Comparison of ENCODE assay signal across 22 cellular contexts in the genomic region with DNA sequence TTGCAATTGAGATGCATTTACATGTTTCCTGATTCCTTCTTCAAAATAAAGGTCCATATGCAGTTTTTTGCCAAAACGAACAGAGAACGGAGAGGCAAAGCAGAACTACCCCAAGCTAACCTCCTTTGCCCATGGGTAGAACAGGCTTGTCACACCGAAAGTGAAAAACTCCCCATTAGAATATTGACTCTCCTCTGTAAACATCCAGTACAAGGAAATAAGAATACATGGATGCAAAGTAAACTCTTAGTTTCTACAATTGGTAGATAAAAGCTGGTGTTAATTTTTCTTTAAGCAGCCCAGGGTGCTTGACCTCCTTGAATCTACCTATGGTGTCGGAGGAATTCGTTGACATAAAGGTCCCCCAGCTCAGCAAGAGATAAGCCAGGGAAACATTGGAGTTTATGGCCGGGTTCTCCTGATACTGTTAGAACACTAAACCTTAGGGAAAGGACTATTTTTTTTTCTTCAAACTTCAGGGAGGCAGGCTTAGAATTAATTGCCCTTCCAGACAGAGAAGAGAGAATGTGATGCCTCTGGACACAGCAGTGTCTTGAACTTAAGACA. TPM values are rescaled to one million over a fixed set of nuclear protein-coding genes. Genes with fewer than 3 reads are reported as not detected.
DNase-seq lines count a peak whose midpoint lies in the region; ATAC-seq, FAIRE-seq and TF ChIP-seq lines count a peak whose summit lies in the region.
"Had no signal": no experiment of that assay in that cellular context is flagged by ENCODE, and none has a peak within 500 bp of the region (broad histone marks: within the 10 kb centered on the region; RNA-seq: fewer than 3 reads in every experiment).

No MANE protein-coding gene starts in this region.

- no peak for TF ChIP-seq POLR2A in GM12891 (IDR thresholded peaks at IDR 0.05; ENCODE audit: low read depth, low read length)
- no peak for TF ChIP-seq POLR2A in esophagus squamous epithelium (IDR thresholded peaks at IDR 0.05)

- H3K4me1 ChIP-seq in HEK293 (ENCODE audit: control insufficient read depth, insufficient read depth, low read length) = no peaks in the 10 kb centered on the region
- H3K4me1 ChIP-seq in esophagus squamous epithelium = peaks cover 0 to 39% (median 0%) of the 10 kb centered on the region in 3 donors
- peaks cover 19% of the 10 kb centered on the region for H3K4me1 ChIP-seq in parathyroid adenoma

- intact Hi-C loops in esophagus squamous epithelium (cut with DNase I) = no loop called here

- FAIRE-seq in GM12891 (lab: Jason Lieb, UNC) = peak; percentile 5
- FAIRE-seq: GM19239, H54, kidney had no signal

- H3K4me2 ChIP-seq in parathyroid adenoma (ENCODE audit: low read length) = peak overlapping the region; percentile 13

- H3K79me2 ChIP-seq in parathyroid adenoma = no peaks in the 10 kb centered on the region

- H3K4me3 ChIP-seq in HEK293 (ENCODE audit: low read depth, low read length) (no peak overlapping the region), esophagus squamous epithelium (no peak overlapping the region), parathyroid adenoma (ENCODE audit: low read depth, low read length) (no peak overlapping the region)

- CTCF ChIA-PET in HEK293 (lab: Yijun Ruan, JAX) = interaction anchor here (0.6 to 1.7 kb wide), 5 partner anchors 8 to 167 kb away, joined by 3 to 5 read pairs (median 3); no protein-coding TSS in a partner anchor

- DNase-seq in GM12891 (ENCODE audit: insufficient read length, low spot score) (no peak), esophagus squamous epithelium (lab: John Stamatoyannopoulos, UW) (no peak), SIG-M5 (lab: John Stamatoyannopoulos, UW) (no peak), C1 segment of cervical spinal cord (lab: John Stamatoyannopoulos, UW) (no peak), NCI-H345 treated with DMSO at 0.1 percent for 48 hours (lab: John Stamatoyannopoulos, UW; ENCODE audit: unreplicated experiment) (no peak)
- DNase-seq: activated CD4-positive, alpha-beta T cell treated with anti-CD3 and anti-CD28 coated beads for 48 hours; activated naive CD8-positive, alpha-beta T cell treated with anti-CD3 and anti-CD28 coated beads, Interleukin-2, amount 50 U/mL, for 24 hours; brain microvascular endothelial cell; CD8-positive, alpha-beta T cell; foreskin melanocyte; kidney; mesendoderm; NCI-H187 had no signal

- H3K27me3 ChIP-seq in esophagus squamous epithelium = no peaks in the 10 kb centered on the region
- H3K27me3 ChIP-seq in parathyroid adenoma (ENCODE audit: control insufficient read depth, insufficient read depth, low read length) = no peaks in the 10 kb centered on the region
- H3K27me3 ChIP-seq: brain microvascular endothelial cell had no signal

- no peak overlapping the region for H3K9ac ChIP-seq in parathyroid adenoma

- TF ChIP-seq CTCF in HEK293 (tag by site-specific recombination; IDR thresholded peaks at IDR 0.05) = no peak
- no peak for TF ChIP-seq CTCF in esophagus squamous epithelium (IDR thresholded peaks at IDR 0.05)
- no peak for TF ChIP-seq CTCF in parathyroid adenoma (IDR thresholded peaks at IDR 0.05)

- POLR2A ChIA-PET in HEK293 (lab: Yijun Ruan, JAX) = interaction anchor here (0.8 kb wide), 1 partner anchor 228 kb away, joined by 3 read pairs; the partner anchor contains the start of gene DSC3

- 63 to 78% methylated on average over 5 to 6 of the region's 6 CpGs for WGBS in esophagus squamous epithelium, 2 donors

- H2AFZ ChIP-seq in parathyroid adenoma = peak overlapping the region; percentile 61

- no peak overlapping the region for H3K27ac ChIP-seq in HEK293 (ENCODE audit: extremely low read depth, low read depth, low read length)
- peak overlapping the region in 3 of 4 donors; percentile 12 to 61 (median 42) for H3K27ac ChIP-seq in esophagus squamous epithelium
- peak overlapping the region; percentile 77 for H3K27ac ChIP-seq in parathyroid adenoma
- H3K27ac ChIP-seq: brain microvascular endothelial cell had no signal

- ATAC-seq in HG03565 (IDR thresholded peaks at IDR 0.05; ENCODE audit: unreplicated experiment) = no peak
- ATAC-seq: activated naive CD8-positive, alpha-beta T cell treated with anti-CD3 and anti-CD28 coated beads, Interleukin-2, amount 50 U/mL, for 24 hours; CD8-positive, alpha-beta T cell; stimulated activated effector memory CD8-positive, alpha-beta T cell treated with anti-CD3 and anti-CD28 coated beads, Interleukin-12 subunit alpha, Interleukin-12 subunit beta, amount 100 ng/mL, for 72 hours had no signal

- H3K36me3 ChIP-seq in HEK293 (ENCODE audit: control insufficient read depth in 2 of 2, insufficient read depth in 1 of 2, low read length in 2 of 2) (no peaks in the 10 kb centered on the region), esophagus squamous epithelium (no peaks in the 10 kb centered on the region), parathyroid adenoma (ENCODE audit: control insufficient read depth, insufficient read depth, low read length) (no peaks in the 10 kb centered on the region)
- H3K36me3 ChIP-seq: brain microvascular endothelial cell had no signal

- no peaks in the 10 kb centered on the region for H3K9me3 ChIP-seq in HEK293 (ENCODE audit: control insufficient read depth, insufficient read depth, low read depth, low read length)
- no peaks in the 10 kb centered on the region for H3K9me3 ChIP-seq in esophagus squamous epithelium
- no peaks in the 10 kb centered on the region for H3K9me3 ChIP-seq in parathyroid adenoma (ENCODE audit: control insufficient read depth, low read length)

TF ChIP-seq in GM12891, 5 proteins besides CTCF, POLR2A, EP300 and RAD21:
- TF ChIP-seq POLR2AphosphoS5 (IDR thresholded peaks at IDR 0.05; ENCODE audit: low read depth, low read length) = no peak
- TF ChIP-seq SPI1 (IDR thresholded peaks at IDR 0.05; ENCODE audit: low read depth, low read length) = no peak
- TF ChIP-seq POU2F2 (IDR thresholded peaks at IDR 0.05; ENCODE audit: low read depth, low read length) = no peak
- no peak for TF ChIP-seq PAX5 (IDR thresholded peaks at IDR 0.05; ENCODE audit: insufficient read depth, low read length, severe bottlenecking)
- TF ChIP-seq TAF1 (IDR thresholded peaks at IDR 0.05; ENCODE audit: low read depth, low read length) = no peak

TF ChIP-seq in HEK293, 187 proteins besides CTCF, POLR2A, EP300 and RAD21 (continues in another document):
- TF ChIP-seq PRDM6 (tag by site-specific recombination; IDR thresholded peaks at IDR 0.05) = 0 out of 2 replicates have a peak, but pooled peaks have one; percentile 17
- TF ChIP-seq, protein P1, sequence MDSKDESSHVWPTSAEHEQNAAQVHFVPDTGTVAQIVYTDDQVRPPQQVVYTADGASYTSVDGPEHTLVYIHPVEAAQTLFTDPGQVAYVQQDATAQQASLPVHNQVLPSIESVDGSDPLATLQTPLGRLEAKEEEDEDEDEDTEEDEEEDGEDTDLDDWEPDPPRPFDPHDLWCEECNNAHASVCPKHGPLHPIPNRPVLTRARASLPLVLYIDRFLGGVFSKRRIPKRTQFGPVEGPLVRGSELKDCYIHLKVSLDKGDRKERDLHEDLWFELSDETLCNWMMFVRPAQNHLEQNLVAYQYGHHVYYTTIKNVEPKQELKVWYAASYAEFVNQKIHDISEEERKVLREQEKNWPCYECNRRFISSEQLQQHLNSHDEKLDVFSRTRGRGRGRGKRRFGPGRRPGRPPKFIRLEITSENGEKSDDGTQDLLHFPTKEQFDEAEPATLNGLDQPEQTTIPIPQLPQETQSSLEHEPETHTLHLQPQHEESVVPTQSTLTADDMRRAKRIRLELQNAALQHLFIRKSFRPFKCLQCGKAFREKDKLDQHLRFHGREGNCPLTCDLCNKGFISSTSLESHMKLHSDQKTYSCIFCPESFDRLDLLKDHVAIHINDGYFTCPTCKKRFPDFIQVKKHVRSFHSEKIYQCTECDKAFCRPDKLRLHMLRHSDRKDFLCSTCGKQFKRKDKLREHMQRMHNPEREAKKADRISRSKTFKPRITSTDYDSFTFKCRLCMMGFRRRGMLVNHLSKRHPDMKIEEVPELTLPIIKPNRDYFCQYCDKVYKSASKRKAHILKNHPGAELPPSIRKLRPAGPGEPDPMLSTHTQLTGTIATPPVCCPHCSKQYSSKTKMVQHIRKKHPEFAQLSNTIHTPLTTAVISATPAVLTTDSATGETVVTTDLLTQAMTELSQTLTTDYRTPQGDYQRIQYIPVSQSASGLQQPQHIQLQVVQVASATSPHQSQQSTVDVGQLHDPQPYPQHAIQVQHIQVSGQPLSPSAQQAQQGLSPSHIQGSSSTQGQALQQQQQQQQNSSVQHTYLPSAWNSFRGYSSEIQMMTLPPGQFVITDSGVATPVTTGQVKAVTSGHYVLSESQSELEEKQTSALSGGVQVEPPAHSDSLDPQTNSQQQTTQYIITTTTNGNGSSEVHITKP (tag by site-specific recombination; IDR thresholded peaks at IDR 0.05) = no peak
- TF ChIP-seq SETDB1 (IDR thresholded peaks at IDR 0.05; ENCODE audit: insufficient read length, low read length) = peak; percentile 34
- no peak for TF ChIP-seq ZNF501 (tag by site-specific recombination; IDR thresholded peaks at IDR 0.05)
- peak; percentile 68 for TF ChIP-seq GLIS1 (tag by site-specific recombination; IDR thresholded peaks at IDR 0.05)
- TF ChIP-seq ZNF341 (tag by site-specific recombination; IDR thresholded peaks at IDR 0.05; ENCODE audit: low read depth) = no peak
- peak; percentile 51 for TF ChIP-seq TRIM28 (IDR thresholded peaks at IDR 0.05; ENCODE audit: borderline replicate concordance, low read length)
- TF ChIP-seq ZNF202 (tag by site-specific recombination; IDR thresholded peaks at IDR 0.05; ENCODE audit: borderline replicate concordance) = no peak
- no peak for TF ChIP-seq ZSCAN23 (tag by site-specific recombination; IDR thresholded peaks at IDR 0.05)

RNA-seq across cellular contexts. Expression of gene DSG1, which starts 48.4 kb away (rescaled TPM):
- not detected for polyA plus RNA-seq in GM12891 (2012; ENCODE audit: low read depth, missing spikeins)
- 10 to 100 TPM in 3 of 4 donors, 1 to 10 TPM in 1; 1.8 to 60.2 (median 19.4) TPM for total RNA-seq in esophagus squamous epithelium
- total RNA-seq: activated T-helper 2 cell treated with anti-CD3 and anti-CD28 coated beads, Interferon-gamma antibody, Interleukin-2, Interleukin-4, amounts not matched to agents 10 μg/mL and 5 μg/mL and 100 μg/mL, durations not matched to agents 14 hours and 24 hours and 36 hours; CD8-positive, alpha-beta T cell; kidney; neural crest cell; renal cortical epithelial cell had no signal
